Comparison of ENCODE assay signal across 10 cellular contexts in genomic region chr17:37744633-37744927, GRCh38.
DNase-seq lines count a peak whose midpoint lies in the region; ATAC-seq lines count a peak whose summit lies in the region.
"Had no signal": no experiment of that assay in that cellular context is flagged by ENCODE, and none has a peak within 500 bp of the region (broad histone marks: within the 10 kb centered on the region; RNA-seq: fewer than 3 reads in every experiment).

No MANE protein-coding gene starts in this region.

- no peaks in the 10 kb centered on the region for H3K9me3 Mint-ChIP-seq in stimulated activated effector memory CD8-positive, alpha-beta T cell treated with anti-CD3 and anti-CD28 coated beads, Interleukin-12 subunit alpha, Interleukin-12 subunit beta, amount 100 ng/mL, for 72 hours

- peak; percentile 1 for ATAC-seq in GM19324 (IDR thresholded peaks at IDR 0.05; ENCODE audit: low FRiP score, unreplicated experiment)
- peak; percentile 12 for ATAC-seq in stimulated activated effector memory CD8-positive, alpha-beta T cell treated with anti-CD3 and anti-CD28 coated beads, Interleukin-12 subunit alpha, Interleukin-12 subunit beta, amount 100 ng/mL, for 72 hours
- ATAC-seq in HG03442 (IDR thresholded peaks at IDR 0.05; ENCODE audit: unreplicated experiment): no peak

- DNase-seq in NT2/D1 (ENCODE audit: low read depth, low spot score): no peak
- no peak for DNase-seq in stimulated activated effector memory CD8-positive, alpha-beta T cell treated with anti-CD3 and anti-CD28 coated beads, Interleukin-12 subunit alpha, Interleukin-12 subunit beta, amount 100 ng/mL, for 72 hours (ENCODE audit: low spot score in 2 of 2)
- no peak for DNase-seq in activated gamma-delta T cell treated with Interleukin-2 at 50 U/mL for 16 hours
- no peak for DNase-seq in DMS53 treated with DMSO at 0.1 percent for 48 hours (lab: John Stamatoyannopoulos, UW; ENCODE audit: unreplicated experiment)
- DNase-seq: activated CD4-positive, CD25-positive, alpha-beta regulatory T cell; cerebellar nuclear complex; HCEC 1CT had no signal

- no peaks in the 10 kb centered on the region for H3K36me3 Mint-ChIP-seq in stimulated activated effector memory CD8-positive, alpha-beta T cell treated with anti-CD3 and anti-CD28 coated beads, Interleukin-12 subunit alpha, Interleukin-12 subunit beta, amount 100 ng/mL, for 72 hours

- peak overlapping the region; percentile 60 for H3K4me3 Mint-ChIP-seq in stimulated activated effector memory CD8-positive, alpha-beta T cell treated with anti-CD3 and anti-CD28 coated beads, Interleukin-12 subunit alpha, Interleukin-12 subunit beta, amount 100 ng/mL, for 72 hours

- H3K9me3 ChIP-seq in NT2/D1 (ENCODE audit: insufficient read depth, low read length): no peaks in the 10 kb centered on the region
- H3K9me3 ChIP-seq in iPS-15b (ENCODE audit: control insufficient read depth, insufficient read depth, low read length): no peaks in the 10 kb centered on the region

- peak overlapping the region; percentile 58 for H3K9ac ChIP-seq in NT2/D1 (ENCODE audit: insufficient read length, low read depth)
- no peak overlapping the region for H3K9ac ChIP-seq in iPS-15b (ENCODE audit: low read depth, low read length)

- H3K27me3 ChIP-seq in NT2/D1 (ENCODE audit: insufficient read depth, insufficient read length): peaks cover 95% of the 10 kb centered on the region
- H3K27me3 ChIP-seq in iPS-15b (ENCODE audit: control insufficient read depth, insufficient read depth, low read length): peaks cover 96% of the 10 kb centered on the region

- H3K4me1 ChIP-seq in NT2/D1 (ENCODE audit: insufficient read depth, insufficient read length) (peaks cover 7% of the 10 kb centered on the region), iPS-15b (ENCODE audit: control insufficient read depth, insufficient read depth, low read length) (peaks cover 2% of the 10 kb centered on the region)

- H3K4me1 Mint-ChIP-seq in stimulated activated effector memory CD8-positive, alpha-beta T cell treated with anti-CD3 and anti-CD28 coated beads, Interleukin-12 subunit alpha, Interleukin-12 subunit beta, amount 100 ng/mL, for 72 hours: peaks cover 22% of the 10 kb centered on the region

- H3K4me3 ChIP-seq in NT2/D1 (ENCODE audit: insufficient read length, low read depth) (peak overlapping the region; percentile 54), iPS-15b (ENCODE audit: low read depth, low read length) (peak overlapping the region; percentile 76)

- H3K36me3 ChIP-seq in NT2/D1 (ENCODE audit: insufficient read depth, insufficient read length, low read length): no peaks in the 10 kb centered on the region
- no peaks in the 10 kb centered on the region for H3K36me3 ChIP-seq in iPS-15b (ENCODE audit: control insufficient read depth, insufficient read depth, low read length)

- H3K27ac Mint-ChIP-seq in stimulated activated effector memory CD8-positive, alpha-beta T cell treated with anti-CD3 and anti-CD28 coated beads, Interleukin-12 subunit alpha, Interleukin-12 subunit beta, amount 100 ng/mL, for 72 hours: no peak overlapping the region
